In genomic region chr20:3221398-3222226, GRCh38 we compare ENCODE assay signal across 16 cellular contexts. TPM values are rescaled to one million over a fixed set of nuclear protein-coding genes. Genes with fewer than 3 reads are reported as not detected.
DNase-seq lines count a peak whose midpoint lies in the region; ATAC-seq and TF ChIP-seq lines count a peak whose summit lies in the region.
"Had no signal": no experiment of that assay in that cellular context is flagged by ENCODE, and none has a peak within 500 bp of the region (broad histone marks: within the 10 kb centered on the region; RNA-seq: fewer than 3 reads in every experiment).

No MANE protein-coding gene starts in this region.

- H4K8ac ChIP-seq in IMR-90 (ENCODE audit: low read depth in 2 of 2, low read length in 2 of 2), result no peak overlapping the region

- H3K4me1 Mint-ChIP-seq in CD4-positive, alpha-beta T cell (ENCODE audit: low read depth), result peaks cover 20% of the 10 kb centered on the region
- no peaks in the 10 kb centered on the region for H3K4me1 Mint-ChIP-seq in neural progenitor cell
- H3K4me1 Mint-ChIP-seq: natural killer cell, WTC11 had no signal

- no peak for TF ChIP-seq CTCF in CD4-positive, alpha-beta T cell (IDR thresholded peaks at IDR 0.05)
- no peak for TF ChIP-seq CTCF in IMR-90 (conservative IDR thresholded peaks at IDR 0.05; ENCODE audit: low read depth, low read length)
- TF ChIP-seq CTCF in epithelial cell of esophagus (IDR thresholded peaks at IDR 0.05; ENCODE audit: insufficient read depth, low read depth, low read length, missing control alignments), result no peak
- TF ChIP-seq CTCF in neural progenitor cell (IDR thresholded peaks at IDR 0.05), result no peak

- H3K14ac ChIP-seq in IMR-90 (replicated peaks; ENCODE audit: low read depth, low read length), result no peak overlapping the region

- H2AFZ ChIP-seq in IMR-90 (replicated peaks; ENCODE audit: low read length, poor library complexity) (no peak overlapping the region), neural progenitor cell (replicated peaks) (no peak overlapping the region)

- no peak overlapping the region for H3K18ac ChIP-seq in IMR-90 (ENCODE audit: low read depth, low read length)

- dilution Hi-C loops in IMR-90 (cut with HindIII; ENCODE audit: low sequenced_read_pairs, unreplicated experiment), result no loop called here

- no peak overlapping the region for H3K4me2 ChIP-seq in IMR-90 (ENCODE audit: low read depth, low read length)
- H3K4me2 ChIP-seq in neural progenitor cell, result no peak overlapping the region

- H3K4me3 ChIP-seq in IMR-90 (ENCODE audit: insufficient read depth, low read depth, low read length) (no peak overlapping the region), epithelial cell of esophagus (ENCODE audit: low read length) (no peak overlapping the region), neural progenitor cell (no peak overlapping the region)
- H3K4me3 ChIP-seq: left ventricle myocardium inferior had no signal

- no peak overlapping the region for H3K9ac ChIP-seq in IMR-90 (ENCODE audit: low read depth, low read length)
- no peak overlapping the region for H3K9ac ChIP-seq in neural progenitor cell

- H3K27ac ChIP-seq in CD4-positive, alpha-beta T cell (ENCODE audit: low read depth, low read length), result no peak overlapping the region
- H3K27ac ChIP-seq in IMR-90 (ENCODE audit: insufficient read depth, low read length) (no peak overlapping the region), neural progenitor cell (no peak overlapping the region)
- H3K27ac ChIP-seq: left ventricle myocardium inferior had no signal

- peak overlapping the region; percentile 58 for H3K27ac Mint-ChIP-seq in CD4-positive, alpha-beta T cell
- peak overlapping the region; percentile 40 for H3K27ac Mint-ChIP-seq in neural progenitor cell
- H3K27ac Mint-ChIP-seq: natural killer cell, WTC11 had no signal

- H3K23ac ChIP-seq in IMR-90 (ENCODE audit: low read depth, low read length), result no peak overlapping the region

- CTCF ChIA-PET in CD4-positive, alpha-beta T cell (lab: Charles Lee), result interaction anchor here (0.7 to 1.5 kb wide), 2 partner anchors 93 to 117 kb away, joined by 3 read pairs; no protein-coding TSS in a partner anchor
- CTCF ChIA-PET in IMR-90 (lab: Yijun Ruan, JAX), result no interaction called here

- peaks cover 10% of the 10 kb centered on the region for H3F3A ChIP-seq in neural progenitor cell (ENCODE audit: low read depth)

- TSS peak; percentile 38 for BruUV-seq in IMR-90 (replicated peaks; lab: Mats Ljungman, UMichigan)

- H4K5ac ChIP-seq in IMR-90 (ENCODE audit: low read depth, low read length), result no peak overlapping the region

- H2BK15ac ChIP-seq in IMR-90 (ENCODE audit: low read depth, low read length), result no peak overlapping the region

- H3K36me3 Mint-ChIP-seq in CD4-positive, alpha-beta T cell (ENCODE audit: low read depth), result peaks cover 37% of the 10 kb centered on the region
- H3K36me3 Mint-ChIP-seq in neural progenitor cell, result peaks cover 6% of the 10 kb centered on the region

- no peaks in the 10 kb centered on the region for H3K27me3 ChIP-seq in CD4-positive, alpha-beta T cell (ENCODE audit: control insufficient read depth, insufficient read depth, low read length)
- H3K27me3 ChIP-seq in IMR-90 (ENCODE audit: control insufficient read depth, insufficient read depth, low read length) (no peaks in the 10 kb centered on the region), neural progenitor cell (no peaks in the 10 kb centered on the region)
- H3K27me3 ChIP-seq: BE2C had no signal

- in situ Hi-C loops in IMR-90 (cut with MboI; ENCODE audit: low sequenced_read_pairs), result no loop called here

- H3K9me1 ChIP-seq in IMR-90 (ENCODE audit: insufficient read depth, low read length), result no peaks in the 10 kb centered on the region

- intact Hi-C loops in CD4-positive, alpha-beta T cell (cut with DNase I, micrococcal nuclease), result loop anchor here in 1 of 2 experiments (5.0 kb wide), 1 partner anchor 174 kb away; the partner anchor contains the start of gene MRPS26
- intact Hi-C loops in IMR-90 (cut with micrococcal nuclease), result no loop called here

- H3K79me2 ChIP-seq in neural progenitor cell (ENCODE audit: low read depth), result no peaks in the 10 kb centered on the region

- ATAC-seq in CD4-positive, alpha-beta T cell (ENCODE audit: poor library complexity), result no peak
- ATAC-seq in IMR-90 (ENCODE audit: low read depth), result no peak
- ATAC-seq: natural killer cell, WTC11 had no signal

- WGBS in IMR-90 (ENCODE audit: extremely low coverage in 2 of 2, insufficient read length in 1 of 2), 2 experiments, result 100% methylated on average over 2 of the region's 18 CpGs; no CpG with 5 or more reads in 1 of the 2 experiments

- no peak overlapping the region for H3K56ac ChIP-seq in IMR-90 (ENCODE audit: extremely low read depth, insufficient read depth, low read length)

- H4K20me1 ChIP-seq in IMR-90 (ENCODE audit: insufficient read depth, low read length) (peaks cover 8% of the 10 kb centered on the region), neural progenitor cell (ENCODE audit: low read depth) (no peaks in the 10 kb centered on the region)

- H3K36me3 ChIP-seq in IMR-90 (ENCODE audit: control insufficient read depth, insufficient read depth, low read length) (peaks cover 25% of the 10 kb centered on the region), neural progenitor cell (no peaks in the 10 kb centered on the region)

- no peak for DNase-seq in CD4-positive, alpha-beta T cell
- DNase-seq in IMR-90 (no peak), epithelial cell of esophagus (ENCODE audit: low read depth) (peak; percentile 56), neural progenitor cell (ENCODE audit: low spot score) (no peak), superior temporal gyrus (ENCODE audit: extremely low spot score) (no peak)
- no peak for DNase-seq in stimulated activated CD4-positive, alpha-beta T cell treated with anti-CD3 and anti-CD28 coated beads, Interleukin-12 subunit alpha, Interleukin-12 subunit beta, amount 100 ng/mL, for 4 hours
- DNase-seq in activated CD4-positive, alpha-beta T cell treated with anti-CD3 and anti-CD28 coated beads, Interleukin-2, amount 50 U/mL, for 48 hours, result no peak
- no peak for DNase-seq in stimulated activated naive CD4-positive, alpha-beta T cell (lab: John Stamatoyannopoulos, UW)
- DNase-seq: activated naive CD4-positive, alpha-beta T cell; BE2C; left ventricle myocardium inferior; natural killer cell; NCI-H526 treated with DMSO at 0.1 percent for 48 hours; substantia nigra; SW 1271 had no signal

- no peaks in the 10 kb centered on the region for H3K4me1 ChIP-seq in IMR-90 (ENCODE audit: control insufficient read depth, insufficient read depth, low read length)
- no peaks in the 10 kb centered on the region for H3K4me1 ChIP-seq in neural progenitor cell

- TF ChIP-seq RAD21 in IMR-90 (IDR thresholded peaks at IDR 0.05; ENCODE audit: low read length), result no peak

- H2BK20ac ChIP-seq in IMR-90 (ENCODE audit: low read depth, low read length), result no peak overlapping the region

- no peak overlapping the region for H2BK5ac ChIP-seq in IMR-90 (ENCODE audit: low read depth, low read length, poor library complexity, severe bottlenecking)

- H2AK5ac ChIP-seq in IMR-90 (ENCODE audit: low read depth, low read length), result no peak overlapping the region

- no peak overlapping the region for H3K4ac ChIP-seq in IMR-90 (ENCODE audit: low read depth, low read length)

- H3K9me3 Mint-ChIP-seq in CD4-positive, alpha-beta T cell, result no peaks in the 10 kb centered on the region
- no peaks in the 10 kb centered on the region for H3K9me3 Mint-ChIP-seq in neural progenitor cell
- H3K9me3 Mint-ChIP-seq: natural killer cell, WTC11 had no signal

- TF ChIP-seq POLR2A in IMR-90 (IDR thresholded peaks at IDR 0.05; ENCODE audit: low read depth, low read length), result no peak

- no peaks in the 10 kb centered on the region for H3K9me3 ChIP-seq in CD4-positive, alpha-beta T cell (ENCODE audit: control insufficient read depth, low read length)
- H3K9me3 ChIP-seq in IMR-90 (ENCODE audit: control insufficient read depth, insufficient read depth, low read length), result no peaks in the 10 kb centered on the region
- H3K9me3 ChIP-seq in neural progenitor cell (ENCODE audit: low read depth), result no peaks in the 10 kb centered on the region
- H3K9me3 ChIP-seq: BE2C, left ventricle myocardium inferior had no signal

- no peak overlapping the region for H3K4me3 Mint-ChIP-seq in CD4-positive, alpha-beta T cell
- H3K4me3 Mint-ChIP-seq in neural progenitor cell, result no peak overlapping the region
- H3K4me3 Mint-ChIP-seq: natural killer cell, WTC11 had no signal

- no peak overlapping the region for H2AK9ac ChIP-seq in IMR-90 (replicated peaks; ENCODE audit: low read depth, low read length, poor library complexity)

- H3K27me3 Mint-ChIP-seq in CD4-positive, alpha-beta T cell, result no peaks in the 10 kb centered on the region
- peaks cover 3% of the 10 kb centered on the region for H3K27me3 Mint-ChIP-seq in neural progenitor cell (ENCODE audit: insufficient read depth, low read depth)

- POLR2A ChIA-PET in CD4-positive, alpha-beta T cell (lab: Charles Lee), result interaction anchor here (0.9 to 2.8 kb wide), 3 partner anchors 12 to 187 kb away, joined by 5 to 23 read pairs (median 7); partner anchors contain the start of gene ITPA
- POLR2A ChIA-PET in IMR-90 (lab: Charles Lee; ENCODE audit: unreplicated experiment), result no interaction called here

- H3K79me1 ChIP-seq in IMR-90 (ENCODE audit: low read depth in 1 of 2, low read length in 2 of 2), result peaks cover 0 to 7% of the 10 kb centered on the region in 2 experiments; a peak in 2 of 4 replicates

- H4K91ac ChIP-seq in IMR-90 (ENCODE audit: insufficient read depth, low read depth, low read length), result no peak overlapping the region

- H2BK120ac ChIP-seq in IMR-90 (ENCODE audit: low read depth, low read length), result no peak overlapping the region

RNA-seq across cellular contexts. Expression of gene ITPA, which starts 12.3 kb away (rescaled TPM):
- 10 to 100 TPM; 17.8 to 19.5 TPM for total RNA-seq in CD4-positive, alpha-beta T cell
- total RNA-seq in IMR-90 (2012; rRNA removed) (28.6 and 32.4 TPM in 2 replicates), neural progenitor cell (ENCODE audit: low replicate concordance) (18.2 and 27.7 TPM in 2 replicates)
- polyA plus RNA-seq in IMR-90 (2012; rRNA removed), result 49.0 and 52.6 TPM in 2 replicates
- polyA plus RNA-seq in IMR-90 (2012; cell fraction: cytosol; rRNA removed), result 54.1 and 68.7 TPM in 2 replicates
- 51.4 and 69.9 TPM in 2 replicates for polyA plus RNA-seq in IMR-90 (2012; cell fraction: nucleus; rRNA removed; ENCODE audit: low replicate concordance)

RNA-seq across cellular contexts. Expression of gene DDRGK1, which starts 17.1 kb away (rescaled TPM):
- total RNA-seq in CD4-positive, alpha-beta T cell, result 10 to 100 TPM; 40.7 to 43.4 TPM
- total RNA-seq in IMR-90 (2012; rRNA removed) (12.2 and 20.6 TPM in 2 replicates), neural progenitor cell (ENCODE audit: low replicate concordance) (27.9 and 58.4 TPM in 2 replicates)
- 29.6 and 33.1 TPM in 2 replicates for polyA plus RNA-seq in IMR-90 (2012; rRNA removed)
- 31.0 and 41.4 TPM in 2 replicates for polyA plus RNA-seq in IMR-90 (2012; cell fraction: cytosol; rRNA removed)
- 27.9 and 35.2 TPM in 2 replicates for polyA plus RNA-seq in IMR-90 (2012; cell fraction: nucleus; rRNA removed; ENCODE audit: low replicate concordance)

RNA-seq across cellular contexts. Expression of gene SLC4A11, which starts 17.4 kb away (rescaled TPM):
- total RNA-seq in CD4-positive, alpha-beta T cell, result under 1 TPM; 0.08 to 0.60 TPM
- total RNA-seq in IMR-90 (2012; rRNA removed), result 0.28 and 0.36 TPM in 2 replicates
- 0.79 and 0.95 TPM in 2 replicates for polyA plus RNA-seq in IMR-90 (2012; rRNA removed)
- polyA plus RNA-seq in IMR-90 (2012; cell fraction: cytosol; rRNA removed), result 0.36 and 0.60 TPM in 2 replicates
- polyA plus RNA-seq in IMR-90 (2012; cell fraction: nucleus; rRNA removed; ENCODE audit: low replicate concordance), result 5.7 and 12.8 TPM in 2 replicates
- 0.95 and 3.4 TPM in 2 replicates for total RNA-seq in neural progenitor cell (ENCODE audit: low replicate concordance)

RNA-seq across cellular contexts. Expression of gene LZTS3, which starts 48.3 kb away (rescaled TPM):
- total RNA-seq in CD4-positive, alpha-beta T cell, result 10 to 100 TPM; 22.2 to 22.4 TPM
- total RNA-seq in IMR-90 (2012; rRNA removed) (1.4 TPM in 2 replicates), neural progenitor cell (ENCODE audit: low replicate concordance) (3.7 and 12.5 TPM in 2 replicates)
- 3.2 and 3.7 TPM in 2 replicates for polyA plus RNA-seq in IMR-90 (2012; rRNA removed)
- 3.2 and 5.4 TPM in 2 replicates for polyA plus RNA-seq in IMR-90 (2012; cell fraction: cytosol; rRNA removed)
- polyA plus RNA-seq in IMR-90 (2012; cell fraction: nucleus; rRNA removed; ENCODE audit: low replicate concordance), result 5.6 and 11.2 TPM in 2 replicates
